Comparison of ENCODE assay signal across 18 cellular contexts in the genomic region with DNA sequence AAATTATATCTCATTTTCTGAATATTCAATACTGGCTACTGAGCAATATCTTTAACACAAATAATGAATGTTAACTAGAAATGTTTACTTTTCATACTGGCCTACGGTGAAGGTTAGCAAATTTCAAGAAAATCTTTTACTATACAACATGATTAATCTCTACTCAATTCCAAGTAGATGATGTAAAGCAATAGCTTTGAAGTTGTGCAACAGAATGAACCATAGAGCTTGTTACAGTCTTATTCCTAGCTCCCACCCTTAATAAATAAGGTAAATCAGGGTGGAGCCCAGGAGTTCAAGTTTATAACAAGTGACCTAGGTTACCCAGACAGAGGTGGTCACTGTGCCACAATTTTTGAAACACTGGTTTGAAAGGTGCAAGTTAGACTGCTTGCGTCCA.
A peak's percentile ranks its signal among the peaks of the same experiment; 100 is the strongest.
DNase-seq lines count a peak whose midpoint lies in the region; TF ChIP-seq lines count a peak whose summit lies in the region.
"Had no signal": no experiment of that assay in that cellular context is flagged by ENCODE, and none has a peak within 500 bp of the region (broad histone marks: within the 10 kb centered on the region; RNA-seq: fewer than 3 reads in every experiment).

No MANE protein-coding gene starts in this region.

- H3K9me3 ChIP-seq in OCI-LY1 (ENCODE audit: low read length) (no peaks in the 10 kb centered on the region), A673 (ENCODE audit: low read depth, low read length, poor library complexity, severe bottlenecking) (no peaks in the 10 kb centered on the region)
- H3K9me3 ChIP-seq: BE2C; BLaER1 treated with 17β-estradiol and CSF1 and Interleukin-3, amounts not matched to agents 10 nM and 100 nM had no signal

- no peaks in the 10 kb centered on the region for H3F3A ChIP-seq in OCI-LY1 (ENCODE audit: insufficient read depth, low read length)

- no peaks in the 10 kb centered on the region for H3K9me2 ChIP-seq in OCI-LY1 (ENCODE audit: low read depth, low read length)

- no TSS peak for BruUV-seq in A673 (replicated peaks; lab: Mats Ljungman, UMichigan)

- no peak overlapping the region for H3K9ac ChIP-seq in OCI-LY1 (ENCODE audit: low read length)
- H3K9ac ChIP-seq: BLaER1 treated with 17β-estradiol and CSF1 and Interleukin-3, amounts not matched to agents 10 nM and 100 nM had no signal

- DNase-seq in HT-29 (ENCODE audit: low spot score) (peak; percentile 11), amniotic epithelial cell (ENCODE audit: low read depth) (peak; percentile 67), NCI-H1092 (lab: John Stamatoyannopoulos, UW) (no peak), A673 (ENCODE audit: low spot score) (no peak), HCEC 1CT (no peak)
- DNase-seq: ACHN; AML-193; BE2C; CD4-positive, alpha-beta T cell; CD8-positive, alpha-beta memory T cell; DMS 273 treated with DMSO at 0.1 percent for 48 hours; DMS79 treated with DMSO at 0.1 percent for 48 hours; GF-D8; H9 had no signal

- H3K4me3 ChIP-seq in OCI-LY1 (ENCODE audit: low read depth, low read length, poor library complexity, severe bottlenecking) (no peak overlapping the region), A673 (ENCODE audit: low read depth, low read length, poor library complexity, severe bottlenecking) (no peak overlapping the region)
- H3K4me3 ChIP-seq: BLaER1 treated with 17β-estradiol and CSF1 and Interleukin-3, amounts not matched to agents 10 nM and 100 nM; GM23338 had no signal

- CTCF ChIA-PET in A673 (lab: Charles Lee) = no interaction called here

- H3K79me2 ChIP-seq in OCI-LY1 (ENCODE audit: insufficient read depth, low read length) = no peaks in the 10 kb centered on the region

- no peak overlapping the region for H3K4me2 ChIP-seq in OCI-LY1 (ENCODE audit: low read length)
- H3K4me2 ChIP-seq: BLaER1 treated with 17β-estradiol and CSF1 and Interleukin-3, amounts not matched to agents 10 nM and 100 nM; GM23338 had no signal

- POLR2A ChIA-PET in A673 (lab: Charles Lee; ENCODE audit: low non-redundant PET) = no interaction called here

- H3K36me3 ChIP-seq in OCI-LY1 (ENCODE audit: insufficient read depth, low read length) (no peaks in the 10 kb centered on the region), A673 (ENCODE audit: insufficient read depth, low read length, poor library complexity, severe bottlenecking) (no peaks in the 10 kb centered on the region)
- H3K36me3 ChIP-seq: BE2C; BLaER1 treated with 17β-estradiol and CSF1 and Interleukin-3, amounts not matched to agents 10 nM and 100 nM had no signal

- TF ChIP-seq CTCF in OCI-LY1 (IDR thresholded peaks at IDR 0.05; ENCODE audit: low read length) = no peak
- TF ChIP-seq CTCF in A673 (conservative IDR thresholded peaks at IDR 0.05; ENCODE audit: low read depth, low read length) = no peak

- intact Hi-C loops in A673 (cut with micrococcal nuclease; ENCODE audit: unreplicated experiment) = no loop called here

- H3K4me1 ChIP-seq in OCI-LY1 (ENCODE audit: insufficient read depth, low read length, severe bottlenecking) (no peaks in the 10 kb centered on the region), A673 (ENCODE audit: insufficient read depth, low read length, poor library complexity, severe bottlenecking) (no peaks in the 10 kb centered on the region)
- H3K4me1 ChIP-seq: BE2C; BLaER1 treated with 17β-estradiol and CSF1 and Interleukin-3, amounts not matched to agents 10 nM and 100 nM had no signal

- H3K27me3 ChIP-seq in OCI-LY1 (ENCODE audit: insufficient read depth, low read length) (no peaks in the 10 kb centered on the region), A673 (replicated peaks; ENCODE audit: insufficient read depth, low read depth, low read length, poor library complexity) (no peaks in the 10 kb centered on the region)
- H3K27me3 ChIP-seq: BE2C; BLaER1 treated with 17β-estradiol and CSF1 and Interleukin-3, amounts not matched to agents 10 nM and 100 nM had no signal

- H2AFZ ChIP-seq in OCI-LY1 (ENCODE audit: low read length) = peak overlapping the region; percentile 59; the same call in 1 of the 2 replicates
- H2AFZ ChIP-seq: GM23338 had no signal

- H4K20me1 ChIP-seq in OCI-LY1 (ENCODE audit: insufficient read depth, low read length) = no peaks in the 10 kb centered on the region
- H4K20me1 ChIP-seq: BLaER1 treated with 17β-estradiol and CSF1 and Interleukin-3, amounts not matched to agents 10 nM and 100 nM had no signal

- H3K27ac ChIP-seq in OCI-LY1 (ENCODE audit: low read depth, low read length, poor library complexity, severe bottlenecking) (no peak overlapping the region), A673 (ENCODE audit: low read depth, low read length, poor library complexity, severe bottlenecking) (no peak overlapping the region)
- H3K27ac ChIP-seq: 22Rv1; BLaER1 treated with 17β-estradiol and CSF1 and Interleukin-3, amounts not matched to agents 10 nM and 100 nM had no signal

Comparison
In these comparisons a context has a peak if more than half of its experiments do, and no peak if none do; other contexts are left out.
1. DNase-seq: peak in HT-29 (single experiment) and amniotic epithelial cell (single experiment); none in NCI-H1092 (single experiment), A673 (single experiment) and HCEC 1CT (single experiment).